Comparison of ENCODE assay signal across 1 cellular context in the genomic region with DNA sequence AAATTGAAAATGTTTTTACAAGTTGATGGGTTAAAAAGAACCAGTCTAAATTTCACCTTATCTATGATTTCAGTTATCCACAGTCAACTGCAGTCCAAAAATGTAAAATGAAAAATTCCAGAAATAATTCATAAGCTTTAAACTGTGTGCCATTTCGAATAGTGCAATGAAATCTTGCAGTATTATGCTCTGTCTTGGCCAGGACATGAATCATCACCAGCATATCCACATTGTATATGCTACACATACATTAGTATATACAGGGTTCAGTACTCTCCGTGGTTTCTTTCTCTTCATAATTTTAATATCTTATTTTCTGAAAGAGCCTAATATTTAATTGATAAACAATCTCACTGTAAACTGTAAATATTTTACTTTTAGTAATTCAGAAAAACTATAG.
TF ChIP-seq lines count a peak whose summit lies in the region.

No MANE protein-coding gene starts in this region.

TF ChIP-seq in SK-N-SH treated with all-trans-retinoic acid at 6 μM for 48 hours, 23 proteins besides CTCF, POLR2A, EP300 and RAD21 (continued from another document):
- TF ChIP-seq, protein P1, sequence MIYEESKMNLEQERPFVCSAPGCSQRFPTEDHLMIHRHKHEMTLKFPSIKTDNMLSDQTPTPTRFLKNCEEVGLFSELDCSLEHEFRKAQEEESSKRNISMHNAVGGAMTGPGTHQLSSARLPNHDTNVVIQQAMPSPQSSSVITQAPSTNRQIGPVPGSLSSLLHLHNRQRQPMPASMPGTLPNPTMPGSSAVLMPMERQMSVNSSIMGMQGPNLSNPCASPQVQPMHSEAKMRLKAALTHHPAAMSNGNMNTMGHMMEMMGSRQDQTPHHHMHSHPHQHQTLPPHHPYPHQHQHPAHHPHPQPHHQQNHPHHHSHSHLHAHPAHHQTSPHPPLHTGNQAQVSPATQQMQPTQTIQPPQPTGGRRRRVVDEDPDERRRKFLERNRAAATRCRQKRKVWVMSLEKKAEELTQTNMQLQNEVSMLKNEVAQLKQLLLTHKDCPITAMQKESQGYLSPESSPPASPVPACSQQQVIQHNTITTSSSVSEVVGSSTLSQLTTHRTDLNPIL (CRISPR knock-in tag; IDR thresholded peaks at IDR 0.05; ENCODE audit: low read depth): no peak
